12 cellular contexts compared by ENCODE assay signal in genomic region chr11:113401718-113402117, GRCh38. TPM values are rescaled to one million over a fixed set of nuclear protein-coding genes. Genes with fewer than 3 reads are reported as not detected.
DNase-seq lines count a peak whose midpoint lies in the region; ATAC-seq and TF ChIP-seq lines count a peak whose summit lies in the region.
"Had no signal": no experiment of that assay in that cellular context is flagged by ENCODE, and none has a peak within 500 bp of the region (broad histone marks: within the 10 kb centered on the region; RNA-seq: fewer than 3 reads in every experiment).

No MANE protein-coding gene starts in this region.

- WGBS in hepatocyte (ENCODE audit: low lambda C conversion rate, missing lambda C conversion rate): 79% methylated on average over 2 of the region's 2 CpGs

- no peaks in the 10 kb centered on the region for H4K20me1 ChIP-seq in hepatocyte (ENCODE audit: insufficient read depth, poor library complexity, severe bottlenecking)

- no peak for TF ChIP-seq CTCF in hepatocyte (IDR thresholded peaks at IDR 0.05; ENCODE audit: poor library complexity)

- H3K4me3 ChIP-seq in hepatocyte: no peak overlapping the region
- H3K4me3 ChIP-seq: vagina had no signal

- H3K27me3 ChIP-seq in hepatocyte: peaks cover 5% of the 10 kb centered on the region
- H3K27me3 ChIP-seq: neutrophil, vagina had no signal

- in situ Hi-C loops in ACHN (cut with HindIII; ENCODE audit: low pct_ligation_motif_present, low pct_unique_long_range_greater_than_20kb, low sequenced_read_pairs): no loop called here

- DNase-seq in ACHN: peak; percentile 80
- DNase-seq in NCI-H1092 treated with DMSO at 0.1 percent for 48 hours (lab: John Stamatoyannopoulos, UW): peak; percentile 96
- DNase-seq in SW 1271 (lab: John Stamatoyannopoulos, UW): peak; percentile 45 to 61
- peak; percentile 28 for DNase-seq in hepatocyte (ENCODE audit: low spot score)
- no peak for DNase-seq in activated naive CD8-positive, alpha-beta T cell treated with anti-CD3 and anti-CD28 coated beads, Interleukin-2, amount 50 U/mL, for 24 hours
- no peak for DNase-seq in UCSD-AML1 (lab: John Stamatoyannopoulos, UW; ENCODE audit: unreplicated experiment)
- DNase-seq in iPS-NIHi7 (ENCODE audit: extremely low spot score): no peak
- no peak for DNase-seq in GM19238 (ENCODE audit: insufficient read length, low spot score)

- no peaks in the 10 kb centered on the region for H3K36me3 Mint-ChIP-seq in activated naive CD8-positive, alpha-beta T cell treated with anti-CD3 and anti-CD28 coated beads, Interleukin-2, amount 50 U/mL, for 24 hours (ENCODE audit: low read depth)

- H3K4me2 ChIP-seq in hepatocyte: no peak overlapping the region

- no peak overlapping the region for H3K27ac ChIP-seq in hepatocyte
- H3K27ac ChIP-seq: neutrophil, vagina had no signal

- no peaks in the 10 kb centered on the region for H3K9me3 ChIP-seq in hepatocyte (ENCODE audit: low read depth)
- H3K9me3 ChIP-seq: neutrophil, vagina had no signal

- no peak overlapping the region for H3K27ac Mint-ChIP-seq in activated naive CD8-positive, alpha-beta T cell treated with anti-CD3 and anti-CD28 coated beads, Interleukin-2, amount 50 U/mL, for 24 hours

- H3K9me2 ChIP-seq in hepatocyte (replicated peaks; ENCODE audit: insufficient read depth): no peaks in the 10 kb centered on the region

- H3K27me3 Mint-ChIP-seq in activated naive CD8-positive, alpha-beta T cell treated with anti-CD3 and anti-CD28 coated beads, Interleukin-2, amount 50 U/mL, for 24 hours: no peaks in the 10 kb centered on the region

- H3K36me3 ChIP-seq in hepatocyte (replicated peaks; ENCODE audit: insufficient read depth, low read depth): no peaks in the 10 kb centered on the region
- H3K36me3 ChIP-seq: neutrophil, vagina had no signal

- no peaks in the 10 kb centered on the region for H3K4me1 ChIP-seq in hepatocyte (ENCODE audit: insufficient read depth)

- H3K79me2 ChIP-seq in hepatocyte: no peaks in the 10 kb centered on the region

- no peak overlapping the region for H3K4me3 Mint-ChIP-seq in activated naive CD8-positive, alpha-beta T cell treated with anti-CD3 and anti-CD28 coated beads, Interleukin-2, amount 50 U/mL, for 24 hours
- H3K4me3 Mint-ChIP-seq: central memory CD8-positive, alpha-beta T cell had no signal

- no peak overlapping the region for H2AFZ ChIP-seq in hepatocyte

- ATAC-seq in activated naive CD8-positive, alpha-beta T cell treated with anti-CD3 and anti-CD28 coated beads, Interleukin-2, amount 50 U/mL, for 24 hours: no peak

- H3K9me3 Mint-ChIP-seq in activated naive CD8-positive, alpha-beta T cell treated with anti-CD3 and anti-CD28 coated beads, Interleukin-2, amount 50 U/mL, for 24 hours: no peaks in the 10 kb centered on the region
- H3K9me3 Mint-ChIP-seq: central memory CD8-positive, alpha-beta T cell had no signal

- H3K4me1 Mint-ChIP-seq in activated naive CD8-positive, alpha-beta T cell treated with anti-CD3 and anti-CD28 coated beads, Interleukin-2, amount 50 U/mL, for 24 hours: no peaks in the 10 kb centered on the region
- H3K4me1 Mint-ChIP-seq: central memory CD8-positive, alpha-beta T cell had no signal

RNA-seq across cellular contexts. Expression of gene ANKK1, which starts 14.1 kb away (rescaled TPM):
- 0.43 TPM in 1 of 2 replicates, not detected in the other for total RNA-seq in hepatocyte
- 0.13 TPM in 1 of 2 replicates, not detected in the other for polyA plus RNA-seq in hepatocyte
- polyA plus RNA-seq: BJ had no signal

Comparison
In these comparisons a context has a peak if more than half of its experiments do, and no peak if none do; other contexts are left out.
1. DNase-seq: peak in ACHN (single experiment), NCI-H1092 treated with DMSO at 0.1 percent for 48 hours (single experiment), SW 1271 (2 of 2) and hepatocyte (single experiment); none in activated naive CD8-positive, alpha-beta T cell treated with anti-CD3 and anti-CD28 coated beads, Interleukin-2, amount 50 U/mL, for 24 hours (single experiment), UCSD-AML1 (single experiment), iPS-NIHi7 (single experiment) and GM19238 (single experiment).